1 cellular context compared by ENCODE assay signal in the genomic region with DNA sequence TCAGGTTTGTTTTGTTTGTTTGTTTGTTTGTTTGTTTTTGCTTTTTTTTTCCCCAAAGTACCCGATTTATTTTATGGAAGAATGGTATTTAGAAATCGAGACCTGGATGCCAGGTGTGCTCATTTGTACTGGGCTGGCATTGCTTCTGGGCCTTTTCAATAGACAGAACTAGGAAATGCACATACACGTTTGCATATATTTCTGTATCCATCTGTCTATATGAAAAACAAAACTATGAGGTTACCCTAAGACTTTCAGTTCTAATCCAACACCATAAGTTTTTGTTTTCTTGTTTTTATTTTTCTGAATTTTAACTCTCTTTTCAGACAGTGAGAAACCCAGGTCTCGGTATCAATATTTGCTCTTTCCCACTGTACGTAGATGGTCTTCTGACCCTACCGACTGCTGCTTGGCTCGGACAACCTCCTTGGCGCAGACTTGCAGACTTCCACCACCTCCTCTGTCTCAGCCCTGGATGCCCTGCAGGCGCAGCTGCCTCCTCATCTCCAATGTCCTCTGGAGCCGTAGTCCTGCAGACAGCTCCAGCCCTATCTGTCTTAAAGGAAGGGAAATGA.
TF ChIP-seq lines count a peak whose summit lies in the region.

No MANE protein-coding gene starts in this region.

TF ChIP-seq in GM12878, 131 proteins besides CTCF, POLR2A, EP300 and RAD21 (continued from another document):
- TF ChIP-seq, protein P1, sequence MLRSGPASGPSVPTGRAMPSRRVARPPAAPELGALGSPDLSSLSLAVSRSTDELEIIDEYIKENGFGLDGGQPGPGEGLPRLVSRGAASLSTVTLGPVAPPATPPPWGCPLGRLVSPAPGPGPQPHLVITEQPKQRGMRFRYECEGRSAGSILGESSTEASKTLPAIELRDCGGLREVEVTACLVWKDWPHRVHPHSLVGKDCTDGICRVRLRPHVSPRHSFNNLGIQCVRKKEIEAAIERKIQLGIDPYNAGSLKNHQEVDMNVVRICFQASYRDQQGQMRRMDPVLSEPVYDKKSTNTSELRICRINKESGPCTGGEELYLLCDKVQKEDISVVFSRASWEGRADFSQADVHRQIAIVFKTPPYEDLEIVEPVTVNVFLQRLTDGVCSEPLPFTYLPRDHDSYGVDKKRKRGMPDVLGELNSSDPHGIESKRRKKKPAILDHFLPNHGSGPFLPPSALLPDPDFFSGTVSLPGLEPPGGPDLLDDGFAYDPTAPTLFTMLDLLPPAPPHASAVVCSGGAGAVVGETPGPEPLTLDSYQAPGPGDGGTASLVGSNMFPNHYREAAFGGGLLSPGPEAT (IDR thresholded peaks at IDR 0.05; ENCODE audit: low read depth), result no peak
- TF ChIP-seq, protein P2, sequence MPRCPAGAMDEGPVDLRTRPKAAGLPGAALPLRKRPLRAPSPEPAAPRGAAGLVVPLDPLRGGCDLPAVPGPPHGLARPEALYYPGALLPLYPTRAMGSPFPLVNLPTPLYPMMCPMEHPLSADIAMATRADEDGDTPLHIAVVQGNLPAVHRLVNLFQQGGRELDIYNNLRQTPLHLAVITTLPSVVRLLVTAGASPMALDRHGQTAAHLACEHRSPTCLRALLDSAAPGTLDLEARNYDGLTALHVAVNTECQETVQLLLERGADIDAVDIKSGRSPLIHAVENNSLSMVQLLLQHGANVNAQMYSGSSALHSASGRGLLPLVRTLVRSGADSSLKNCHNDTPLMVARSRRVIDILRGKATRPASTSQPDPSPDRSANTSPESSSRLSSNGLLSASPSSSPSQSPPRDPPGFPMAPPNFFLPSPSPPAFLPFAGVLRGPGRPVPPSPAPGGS (IDR thresholded peaks at IDR 0.05; ENCODE audit: borderline replicate concordance, insufficient read depth, low read depth, low read length, poor library complexity, severe bottlenecking), result no peak
- TF ChIP-seq, protein P3, sequence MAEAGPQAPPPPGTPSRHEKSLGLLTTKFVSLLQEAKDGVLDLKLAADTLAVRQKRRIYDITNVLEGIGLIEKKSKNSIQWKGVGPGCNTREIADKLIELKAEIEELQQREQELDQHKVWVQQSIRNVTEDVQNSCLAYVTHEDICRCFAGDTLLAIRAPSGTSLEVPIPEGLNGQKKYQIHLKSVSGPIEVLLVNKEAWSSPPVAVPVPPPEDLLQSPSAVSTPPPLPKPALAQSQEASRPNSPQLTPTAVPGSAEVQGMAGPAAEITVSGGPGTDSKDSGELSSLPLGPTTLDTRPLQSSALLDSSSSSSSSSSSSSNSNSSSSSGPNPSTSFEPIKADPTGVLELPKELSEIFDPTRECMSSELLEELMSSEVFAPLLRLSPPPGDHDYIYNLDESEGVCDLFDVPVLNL (IDR thresholded peaks at IDR 0.05; ENCODE audit: low read depth, low read length), result no peak
- no peak for TF ChIP-seq EZH2 (IDR thresholded peaks at IDR 0.05; ENCODE audit: borderline replicate concordance, control insufficient read depth, low read depth, low read length)
- TF ChIP-seq DPF2 (IDR thresholded peaks at IDR 0.05), result no peak
- no peak for TF ChIP-seq ZZZ3 (IDR thresholded peaks at IDR 0.05; ENCODE audit: control insufficient read depth, insufficient read length, low read depth)
- TF ChIP-seq, protein P4, sequence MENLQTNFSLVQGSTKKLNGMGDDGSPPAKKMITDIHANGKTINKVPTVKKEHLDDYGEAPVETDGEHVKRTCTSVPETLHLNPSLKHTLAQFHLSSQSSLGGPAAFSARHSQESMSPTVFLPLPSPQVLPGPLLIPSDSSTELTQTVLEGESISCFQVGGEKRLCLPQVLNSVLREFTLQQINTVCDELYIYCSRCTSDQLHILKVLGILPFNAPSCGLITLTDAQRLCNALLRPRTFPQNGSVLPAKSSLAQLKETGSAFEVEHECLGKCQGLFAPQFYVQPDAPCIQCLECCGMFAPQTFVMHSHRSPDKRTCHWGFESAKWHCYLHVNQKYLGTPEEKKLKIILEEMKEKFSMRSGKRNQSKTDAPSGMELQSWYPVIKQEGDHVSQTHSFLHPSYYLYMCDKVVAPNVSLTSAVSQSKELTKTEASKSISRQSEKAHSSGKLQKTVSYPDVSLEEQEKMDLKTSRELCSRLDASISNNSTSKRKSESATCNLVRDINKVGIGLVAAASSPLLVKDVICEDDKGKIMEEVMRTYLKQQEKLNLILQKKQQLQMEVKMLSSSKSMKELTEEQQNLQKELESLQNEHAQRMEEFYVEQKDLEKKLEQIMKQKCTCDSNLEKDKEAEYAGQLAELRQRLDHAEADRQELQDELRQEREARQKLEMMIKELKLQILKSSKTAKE (IDR thresholded peaks at IDR 0.05; ENCODE audit: low read depth, poor library complexity, severe bottlenecking), result no peak
- TF ChIP-seq STAT3 (IDR thresholded peaks at IDR 0.05; ENCODE audit: low read depth, low read length), result no peak
TF ChIP-seq in GM12878: peak in this region for 0.
